ENCODE assay signal across 11 cellular contexts in the genomic region with DNA sequence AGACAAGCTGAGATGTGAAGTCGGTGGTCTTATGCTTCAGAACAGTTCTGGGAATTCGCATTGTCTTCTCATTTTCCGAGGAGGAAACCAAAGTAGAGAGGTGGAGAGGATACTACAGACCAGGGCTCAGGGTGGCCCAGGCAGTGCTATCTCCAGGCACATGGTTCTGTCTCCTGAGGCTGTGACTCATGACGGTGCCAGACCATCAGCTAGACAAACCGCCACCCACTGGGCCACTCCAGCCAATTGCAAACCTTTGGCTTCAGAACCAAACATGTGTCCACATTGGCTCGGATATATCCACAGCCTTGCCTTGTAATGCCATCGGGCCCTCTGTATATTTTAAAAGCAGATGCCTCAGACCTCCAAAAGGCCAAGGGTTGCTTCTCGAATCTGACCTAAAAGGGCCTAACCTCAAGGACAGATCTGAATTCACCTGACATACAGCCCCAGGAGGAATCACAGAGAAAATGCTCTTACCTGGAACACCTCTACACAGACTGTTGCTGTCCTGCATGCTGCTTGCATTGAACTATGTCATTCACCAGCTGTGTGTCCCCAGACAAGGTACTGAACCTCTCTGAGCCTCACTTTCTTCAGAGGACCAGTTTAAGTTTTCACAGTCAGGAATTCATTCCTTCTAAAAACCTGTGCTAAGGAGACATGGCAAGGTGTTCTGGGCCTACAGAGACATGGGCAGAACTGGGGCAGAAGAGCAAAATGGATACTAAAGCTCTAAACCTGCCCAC.
DNase-seq lines count a peak whose midpoint lies in the region; ATAC-seq and TF ChIP-seq lines count a peak whose summit lies in the region.
"Had no signal": no experiment of that assay in that cellular context is flagged by ENCODE, and none has a peak within 500 bp of the region (broad histone marks: within the 10 kb centered on the region; RNA-seq: fewer than 3 reads in every experiment).

No MANE protein-coding gene starts in this region.

- 68% methylated on average over 8 of the region's 8 CpGs for WGBS in smooth muscle cell (ENCODE audit: low lambda C conversion rate)

- peak overlapping the region; percentile 86 for H3K27ac Mint-ChIP-seq in T-helper 1 cell treated with Interleukin-12 subunit alpha and Interleukin-12 subunit beta and Interleukin-4 antibody, amounts not matched to agents 30 μg/mL and 1 μg/mL, for 36 hours

- peaks cover 74% of the 10 kb centered on the region for H3K4me1 Mint-ChIP-seq in T-helper 1 cell treated with Interleukin-12 subunit alpha and Interleukin-12 subunit beta and Interleukin-4 antibody, amounts not matched to agents 30 μg/mL and 1 μg/mL, for 36 hours (ENCODE audit: low read depth)

- peak overlapping the region; percentile 55 for H3K4me2 ChIP-seq in smooth muscle cell

- TF ChIP-seq CTCF in smooth muscle cell (IDR thresholded peaks at IDR 0.05; ENCODE audit: borderline replicate concordance, insufficient read depth, poor library complexity, severe bottlenecking): no peak

- peak; percentile 86 for ATAC-seq in SK-N-SH treated with all-trans-retinoic acid at 6 μM for 48 hours

- H3F3A ChIP-seq in smooth muscle cell (ENCODE audit: low read depth): peaks cover 3% of the 10 kb centered on the region

- H3K9me3 Mint-ChIP-seq in T-helper 1 cell treated with Interleukin-12 subunit alpha and Interleukin-12 subunit beta and Interleukin-4 antibody, amounts not matched to agents 30 μg/mL and 1 μg/mL, for 36 hours: peaks cover 5% of the 10 kb centered on the region

- H3K79me2 ChIP-seq in smooth muscle cell (ENCODE audit: low read depth): no peaks in the 10 kb centered on the region

- H4K20me1 ChIP-seq in smooth muscle cell (ENCODE audit: low read depth): no peaks in the 10 kb centered on the region

- H3K4me3 ChIP-seq in smooth muscle cell: no peak overlapping the region

- no peaks in the 10 kb centered on the region for H3K27me3 ChIP-seq in smooth muscle cell (ENCODE audit: low read depth)

- no peaks in the 10 kb centered on the region for H3K27me3 Mint-ChIP-seq in T-helper 1 cell treated with Interleukin-12 subunit alpha and Interleukin-12 subunit beta and Interleukin-4 antibody, amounts not matched to agents 30 μg/mL and 1 μg/mL, for 36 hours (ENCODE audit: low read depth)

- peak overlapping the region; percentile 67 for H3K27ac ChIP-seq in smooth muscle cell (ENCODE audit: low read depth)

- peaks cover 19% of the 10 kb centered on the region for H3K36me3 Mint-ChIP-seq in T-helper 1 cell treated with Interleukin-12 subunit alpha and Interleukin-12 subunit beta and Interleukin-4 antibody, amounts not matched to agents 30 μg/mL and 1 μg/mL, for 36 hours (ENCODE audit: low read depth)

- peak overlapping the region; percentile 26 for H2AFZ ChIP-seq in smooth muscle cell (ENCODE audit: low read depth)

- no peaks in the 10 kb centered on the region for H3K4me1 ChIP-seq in smooth muscle cell (ENCODE audit: low read depth)

- H3K36me3 ChIP-seq in smooth muscle cell (ENCODE audit: low read depth): no peaks in the 10 kb centered on the region

- H3K9me3 ChIP-seq in smooth muscle cell (replicated peaks; ENCODE audit: low read depth): no peaks in the 10 kb centered on the region

- no peak overlapping the region for H3K4me3 Mint-ChIP-seq in T-helper 1 cell treated with Interleukin-12 subunit alpha and Interleukin-12 subunit beta and Interleukin-4 antibody, amounts not matched to agents 30 μg/mL and 1 μg/mL, for 36 hours

- H3K9ac ChIP-seq in smooth muscle cell (ENCODE audit: low read depth): no peak overlapping the region

- no peak for DNase-seq in T-helper 1 cell
- peak; percentile 18 for DNase-seq in fibroblast of gingiva (ENCODE audit: low read depth)
- DNase-seq in smooth muscle cell (lab: John Stamatoyannopoulos, UW; ENCODE audit: unreplicated experiment): no peak
- DNase-seq in C1 segment of cervical spinal cord (lab: John Stamatoyannopoulos, UW): no peak
- DNase-seq in medulla oblongata (ENCODE audit: extremely low spot score): no peak
- no peak for DNase-seq in globus pallidus (ENCODE audit: low spot score)
- DNase-seq: effector CD4-positive, alpha-beta T cell; Karpas-422; NCI-H446 treated with DMSO at 0.1 percent for 48 hours had no signal

TF ChIP-seq in SK-N-SH treated with all-trans-retinoic acid at 6 μM for 48 hours, 23 proteins besides CTCF, POLR2A, EP300 and RAD21:
- TF ChIP-seq ZC3H10 (CRISPR knock-in tag; IDR thresholded peaks at IDR 0.05): no peak
- TF ChIP-seq GLIS3 (CRISPR knock-in tag; IDR thresholded peaks at IDR 0.05): no peak
- TF ChIP-seq, protein P1, sequence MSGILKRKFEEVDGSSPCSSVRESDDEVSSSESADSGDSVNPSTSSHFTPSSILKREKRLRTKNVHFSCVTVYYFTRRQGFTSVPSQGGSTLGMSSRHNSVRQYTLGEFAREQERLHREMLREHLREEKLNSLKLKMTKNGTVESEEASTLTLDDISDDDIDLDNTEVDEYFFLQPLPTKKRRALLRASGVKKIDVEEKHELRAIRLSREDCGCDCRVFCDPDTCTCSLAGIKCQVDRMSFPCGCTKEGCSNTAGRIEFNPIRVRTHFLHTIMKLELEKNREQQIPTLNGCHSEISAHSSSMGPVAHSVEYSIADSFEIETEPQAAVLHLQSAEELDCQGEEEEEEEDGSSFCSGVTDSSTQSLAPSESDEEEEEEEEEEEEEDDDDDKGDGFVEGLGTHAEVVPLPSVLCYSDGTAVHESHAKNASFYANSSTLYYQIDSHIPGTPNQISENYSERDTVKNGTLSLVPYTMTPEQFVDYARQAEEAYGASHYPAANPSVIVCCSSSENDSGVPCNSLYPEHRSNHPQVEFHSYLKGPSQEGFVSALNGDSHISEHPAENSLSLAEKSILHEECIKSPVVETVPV (CRISPR knock-in tag; IDR thresholded peaks at IDR 0.05): no peak
- TF ChIP-seq, protein P2, sequence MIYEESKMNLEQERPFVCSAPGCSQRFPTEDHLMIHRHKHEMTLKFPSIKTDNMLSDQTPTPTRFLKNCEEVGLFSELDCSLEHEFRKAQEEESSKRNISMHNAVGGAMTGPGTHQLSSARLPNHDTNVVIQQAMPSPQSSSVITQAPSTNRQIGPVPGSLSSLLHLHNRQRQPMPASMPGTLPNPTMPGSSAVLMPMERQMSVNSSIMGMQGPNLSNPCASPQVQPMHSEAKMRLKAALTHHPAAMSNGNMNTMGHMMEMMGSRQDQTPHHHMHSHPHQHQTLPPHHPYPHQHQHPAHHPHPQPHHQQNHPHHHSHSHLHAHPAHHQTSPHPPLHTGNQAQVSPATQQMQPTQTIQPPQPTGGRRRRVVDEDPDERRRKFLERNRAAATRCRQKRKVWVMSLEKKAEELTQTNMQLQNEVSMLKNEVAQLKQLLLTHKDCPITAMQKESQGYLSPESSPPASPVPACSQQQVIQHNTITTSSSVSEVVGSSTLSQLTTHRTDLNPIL (CRISPR knock-in tag; IDR thresholded peaks at IDR 0.05; ENCODE audit: low read depth): no peak
- TF ChIP-seq BACH2 (CRISPR knock-in tag; IDR thresholded peaks at IDR 0.05; ENCODE audit: borderline replicate concordance): no peak
TF ChIP-seq in SK-N-SH treated with all-trans-retinoic acid at 6 μM for 48 hours: peak in this region for 0.
